14 cellular contexts compared by ENCODE assay signal in the genomic region with DNA sequence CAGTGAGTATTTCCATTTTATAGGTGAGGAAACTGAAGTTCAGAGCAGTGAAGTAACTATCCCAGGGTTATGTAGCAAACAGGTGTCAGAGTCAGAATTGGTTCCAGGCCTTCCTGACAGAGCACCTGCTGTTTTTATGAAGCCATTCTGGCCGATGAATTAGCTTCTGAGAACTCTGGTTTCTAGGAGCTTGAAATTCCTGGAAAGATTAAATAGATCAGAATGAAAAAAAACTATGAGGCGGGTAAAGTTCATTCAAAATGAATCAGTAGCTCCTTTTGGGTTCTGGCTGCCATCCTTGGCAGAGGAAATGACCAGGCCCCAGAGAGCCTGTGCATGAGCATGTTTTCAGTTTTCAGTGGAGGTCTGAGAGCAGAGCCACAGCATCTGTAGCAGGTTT. TPM values are rescaled to one million over a fixed set of nuclear protein-coding genes. Genes with fewer than 3 reads are reported as not detected.
A peak's percentile ranks its signal among the peaks of the same experiment; 100 is the strongest.
DNase-seq lines count a peak whose midpoint lies in the region; TF ChIP-seq lines count a peak whose summit lies in the region.
"Had no signal": no experiment of that assay in that cellular context is flagged by ENCODE, and none has a peak within 500 bp of the region (broad histone marks: within the 10 kb centered on the region; RNA-seq: fewer than 3 reads in every experiment).

No MANE protein-coding gene starts in this region.

- no peak overlapping the region for H3K4me3 ChIP-seq in retinal pigment epithelial cell (ENCODE audit: low read length)

- peaks cover 3% of the 10 kb centered on the region for H3K27me3 Mint-ChIP-seq in activated CD4-positive, alpha-beta T cell treated with anti-CD3 and anti-CD28 coated beads, Interleukin-2, amount 10 ng/mL, durations not matched to agents 24 days and 14 days
- peaks cover 2% of the 10 kb centered on the region for H3K27me3 Mint-ChIP-seq in activated naive CD8-positive, alpha-beta T cell treated with anti-CD3 and anti-CD28 coated beads for 36 hours

- no peaks in the 10 kb centered on the region for H3K36me3 Mint-ChIP-seq in activated CD4-positive, alpha-beta T cell treated with anti-CD3 and anti-CD28 coated beads, Interleukin-2, amount 10 ng/mL, durations not matched to agents 24 days and 14 days (ENCODE audit: low read depth)
- H3K36me3 Mint-ChIP-seq in activated naive CD8-positive, alpha-beta T cell treated with anti-CD3 and anti-CD28 coated beads for 36 hours: peaks cover 1% of the 10 kb centered on the region
- H3K36me3 Mint-ChIP-seq: CD4-positive, CD25-positive, alpha-beta regulatory T cell had no signal

- H3K27ac Mint-ChIP-seq in activated CD4-positive, alpha-beta T cell treated with anti-CD3 and anti-CD28 coated beads, Interleukin-2, amount 10 ng/mL, durations not matched to agents 24 days and 14 days: peak overlapping the region; percentile 48
- H3K27ac Mint-ChIP-seq in activated naive CD8-positive, alpha-beta T cell treated with anti-CD3 and anti-CD28 coated beads for 36 hours: peak overlapping the region; percentile 46
- H3K27ac Mint-ChIP-seq: CD4-positive, CD25-positive, alpha-beta regulatory T cell; HFFc6 had no signal

- peaks cover 15% of the 10 kb centered on the region for H3K4me1 Mint-ChIP-seq in activated CD4-positive, alpha-beta T cell treated with anti-CD3 and anti-CD28 coated beads, Interleukin-2, amount 10 ng/mL, durations not matched to agents 24 days and 14 days
- peaks cover 2% of the 10 kb centered on the region for H3K4me1 Mint-ChIP-seq in activated naive CD8-positive, alpha-beta T cell treated with anti-CD3 and anti-CD28 coated beads for 36 hours

- intact Hi-C loops in activated CD4-positive, alpha-beta T cell treated with anti-CD3 and anti-CD28 coated beads, Interleukin-2, amount 10 ng/mL, durations not matched to agents 24 days and 14 days (cut with micrococcal nuclease): no loop called here

- no peak for TF ChIP-seq CTCF in retinal pigment epithelial cell (conservative IDR thresholded peaks at IDR 0.05; ENCODE audit: low read depth, low read length)

- DNase-seq in activated CD4-positive, alpha-beta T cell treated with anti-CD3 and anti-CD28 coated beads, Interleukin-2, amount 10 ng/mL, durations not matched to agents 24 days and 14 days: no peak
- DNase-seq in activated CD4-positive, alpha-beta T cell treated with anti-CD3 and anti-CD28 coated beads, Interleukin-2, amount 50 U/mL, for 1 hour: no peak
- DNase-seq in OCI-M1 (lab: John Stamatoyannopoulos, UW) (peak; percentile 62), retinal pigment epithelial cell (ENCODE audit: low read depth) (peak; percentile 16), germinal center (ENCODE audit: low spot score) (no peak), SKM-1 treated with dmso at 0.1 percent for 144 hours (lab: John Stamatoyannopoulos, UW; ENCODE audit: unreplicated experiment) (no peak), NCI-H2171 (lab: John Stamatoyannopoulos, UW) (no peak)
- DNase-seq in activated naive CD8-positive, alpha-beta T cell treated with anti-CD3 and anti-CD28 coated beads for 36 hours: peak; percentile 3
- DNase-seq: HFFc6, NCI-H1092 treated with DMSO at 0.1 percent for 48 hours, NCI-H1694 treated with DMSO at 0.1 percent for 48 hours had no signal

- no peak overlapping the region for H3K4me3 Mint-ChIP-seq in activated CD4-positive, alpha-beta T cell treated with anti-CD3 and anti-CD28 coated beads, Interleukin-2, amount 10 ng/mL, durations not matched to agents 24 days and 14 days
- H3K4me3 Mint-ChIP-seq in activated naive CD8-positive, alpha-beta T cell treated with anti-CD3 and anti-CD28 coated beads for 36 hours: no peak overlapping the region
- H3K4me3 Mint-ChIP-seq: CD4-positive, CD25-positive, alpha-beta regulatory T cell; HFFc6 had no signal

- peaks cover 12% of the 10 kb centered on the region for H3K9me3 Mint-ChIP-seq in activated CD4-positive, alpha-beta T cell treated with anti-CD3 and anti-CD28 coated beads, Interleukin-2, amount 10 ng/mL, durations not matched to agents 24 days and 14 days
- peaks cover 2% of the 10 kb centered on the region for H3K9me3 Mint-ChIP-seq in activated naive CD8-positive, alpha-beta T cell treated with anti-CD3 and anti-CD28 coated beads for 36 hours
- H3K9me3 Mint-ChIP-seq: HFFc6 had no signal

RNA-seq across cellular contexts. Expression of a gene that starts 59.3 kb away (rescaled TPM):
- not detected in 2 replicates for total RNA-seq in activated CD4-positive, alpha-beta T cell treated with anti-CD3 and anti-CD28 coated beads, Interleukin-2, amount 10 ng/mL, durations not matched to agents 24 days and 14 days
- not detected for total RNA-seq in activated naive CD8-positive, alpha-beta T cell treated with anti-CD3 and anti-CD28 coated beads for 36 hours
- total RNA-seq: H1, MCF 10A had no signal

Comparison
In these comparisons a context has a peak if more than half of its experiments do, and no peak if none do; other contexts are left out.
1. DNase-seq: peak in OCI-M1 (single experiment), activated naive CD8-positive, alpha-beta T cell treated with anti-CD3 and anti-CD28 coated beads for 36 hours (single experiment) and retinal pigment epithelial cell (single experiment); none in activated CD4-positive, alpha-beta T cell treated with anti-CD3 and anti-CD28 coated beads, Interleukin-2, amount 10 ng/mL, durations not matched to agents 24 days and 14 days (single experiment), activated CD4-positive, alpha-beta T cell treated with anti-CD3 and anti-CD28 coated beads, Interleukin-2, amount 50 U/mL, for 1 hour (single experiment), germinal center (single experiment), SKM-1 treated with dmso at 0.1 percent for 144 hours (single experiment) and NCI-H2171 (single experiment).